ENCODE assay signal across 8 cellular contexts in the genomic region with DNA sequence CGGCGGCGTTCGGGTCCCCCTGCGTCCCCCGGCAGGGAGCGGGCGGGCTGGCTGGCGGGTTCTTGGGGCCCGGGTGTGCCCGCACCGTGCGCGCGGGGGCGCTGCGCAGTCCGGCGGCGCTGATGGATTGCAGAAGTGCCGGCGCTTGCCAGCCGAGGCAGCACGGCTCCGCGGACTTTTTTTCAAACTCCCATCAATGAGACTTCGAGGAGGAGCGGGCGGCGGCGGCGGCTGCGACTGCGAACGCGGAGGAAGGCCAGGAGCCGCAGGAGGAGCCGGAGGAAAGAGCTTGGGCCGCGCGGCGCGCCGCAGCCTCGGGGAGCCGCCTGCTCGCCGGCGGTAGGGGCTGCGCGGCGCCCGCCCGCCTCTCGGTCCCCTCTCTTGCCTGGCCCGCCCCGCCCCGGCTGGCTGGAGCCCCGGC. TPM values are rescaled to one million over a fixed set of nuclear protein-coding genes. Genes with fewer than 3 reads are reported as not detected.
DNase-seq lines count a peak whose midpoint lies in the region; ATAC-seq and TF ChIP-seq lines count a peak whose summit lies in the region.

A gene (plus strand): TSS at position 119 of the 421 bp plus-strand sequence. CDS start 61,453 bp downstream, outside the sequence.

- H3K36me3 ChIP-seq in body of pancreas (replicated peaks in 1 of 2; ENCODE audit: insufficient read depth in 1 of 2, low read depth in 2 of 2) (no peaks in the 10 kb centered on the region), skeletal muscle tissue (ENCODE audit: control insufficient read depth in 3 of 3, insufficient read depth in 3 of 3, low read length in 3 of 3) (no peaks in the 10 kb centered on the region)

- ATAC-seq in HG02642 (IDR thresholded peaks at IDR 0.05; ENCODE audit: poor library complexity, unreplicated experiment) (peak; percentile 59), body of pancreas (peak; percentile 77), HG02870 (IDR thresholded peaks at IDR 0.05; ENCODE audit: unreplicated experiment) (no peak), HG03159 (IDR thresholded peaks at IDR 0.05; ENCODE audit: unreplicated experiment) (no peak)

- H3K4me1 ChIP-seq in body of pancreas (peaks cover 32% of the 10 kb centered on the region), skeletal muscle tissue (ENCODE audit: control insufficient read depth in 3 of 3, insufficient read depth in 3 of 3, low read length in 3 of 3) (peaks cover 4 to 19% (median 11%) of the 10 kb centered on the region in 3 donors)

- intact Hi-C loops in body of pancreas (cut with DNase I): no loop called here

- TF ChIP-seq POLR2A in body of pancreas (IDR thresholded peaks at IDR 0.05): no peak

- WGBS in body of pancreas, 2 donors: 0 to 1% methylated on average over 12 to 37 of the region's 59 CpGs

- peaks cover 0 to 24% of the 10 kb centered on the region in 2 donors for H3K27me3 ChIP-seq in body of pancreas
- H3K27me3 ChIP-seq in skeletal muscle tissue (ENCODE audit: control insufficient read depth in 3 of 3, insufficient read depth in 3 of 3, low read length in 3 of 3): peaks cover 43 to 50% (median 47%) of the 10 kb centered on the region in 3 donors

- peak; percentile 28 to 72 (median 50) for TF ChIP-seq CTCF in body of pancreas (IDR thresholded peaks at IDR 0.05)

- H3K4me3 ChIP-seq in body of pancreas (no peak within 1 kb of the TSS), iPS-18c (ENCODE audit: insufficient read depth, low read depth, low read length) (peak within 1 kb of the TSS; percentile 95), skeletal muscle tissue (ENCODE audit: low read length in 3 of 3) (peak within 1 kb of the TSS; percentile 54 to 63 (median 56))

- peak within 1 kb of the TSS in 2 of 3 donors; percentile 38 to 50 for H3K9ac ChIP-seq in skeletal muscle tissue (ENCODE audit: low read depth in 1 of 3, low read length in 3 of 3)

- H3K9me3 ChIP-seq in body of pancreas (no peaks in the 10 kb centered on the region), iPS-18c (ENCODE audit: control insufficient read depth, insufficient read depth, low read length) (no peaks in the 10 kb centered on the region), skeletal muscle tissue (ENCODE audit: control insufficient read depth in 3 of 3, low read length in 3 of 3) (no peaks in the 10 kb centered on the region)

- peak within 1 kb of the TSS in 2 of 4 donors; percentile 6 to 41 for H3K27ac ChIP-seq in body of pancreas
- H3K27ac ChIP-seq in skeletal muscle tissue (ENCODE audit: low read depth, low read length): peak within 1 kb of the TSS; percentile 51

- DNase-seq in DMS53 (lab: John Stamatoyannopoulos, UW) (peak; percentile 89), NOMO-1 treated with dmso at 0.1 percent for 144 hours (lab: John Stamatoyannopoulos, UW; ENCODE audit: unreplicated experiment) (peak; percentile 75), body of pancreas (peak; percentile 55 to 71 (median 66))

RNA-seq across cellular contexts. Expression of the gene that starts here (rescaled TPM):
- total RNA-seq in body of pancreas (1 to 10 TPM; 1.0 to 1.3 TPM), skeletal muscle tissue (3.1 TPM)

Comparison
In these comparisons a context has a peak if more than half of its experiments do, and no peak if none do; other contexts are left out.
1. ATAC-seq: peak in HG02642 (single experiment) and body of pancreas (single experiment); none in HG02870 (single experiment) and HG03159 (single experiment).
2. H3K4me3 ChIP-seq: peak in iPS-18c (single experiment) and skeletal muscle tissue (3 of 3); none in body of pancreas (0 of 2).
3. Peak in every context shown above with its lines, with median percentiles within 50 percentile points of each other: DNase-seq.